ENCODE assay signal across 8 cellular contexts in genomic region chr22:38697055-38697980, GRCh38. TPM values are rescaled to one million over a fixed set of nuclear protein-coding genes. Genes with fewer than 3 reads are reported as not detected.
A peak's percentile ranks its signal among the peaks of the same experiment; 100 is the strongest.
DNase-seq lines count a peak whose midpoint lies in the region; ATAC-seq and TF ChIP-seq lines count a peak whose summit lies in the region.

No MANE protein-coding gene starts in this region.

- POLR2A ChIA-PET in AG04449 (lab: Yijun Ruan, JAX) = interaction anchor here (0.7 to 2.3 kb wide), 3 partner anchors 15 to 23 kb away, joined by 3 to 10 read pairs (median 3); partner anchors contain the start of gene TOMM22

- H3K4me3 ChIP-seq in AG04449 (ENCODE audit: low read depth, low read length) = peak overlapping the region; percentile 25
- H3K4me3 ChIP-seq in MG63 = peak overlapping the region; percentile 6; the same call in 1 of the 2 replicates
- peak overlapping the region; percentile 70 for H3K4me3 ChIP-seq in colonic mucosa
- H3K4me3 ChIP-seq in muscle layer of duodenum (ENCODE audit: low read depth in 1 of 2, low read length in 2 of 2) = peak overlapping the region; percentile 4 to 69
- no peak overlapping the region for H3K4me3 ChIP-seq in WERI-Rb-1 (ENCODE audit: low read depth, low read length)
- no peak overlapping the region for H3K4me3 ChIP-seq in mucosa of descending colon

- TF ChIP-seq CTCF in AG04449 (IDR thresholded peaks at IDR 0.05; ENCODE audit: insufficient read depth, low read length, missing control alignments) (no peak), colonic mucosa (IDR thresholded peaks at IDR 0.05) (no peak), WERI-Rb-1 (IDR thresholded peaks at IDR 0.05; ENCODE audit: low read depth, low read length) (no peak), mucosa of descending colon (IDR thresholded peaks at IDR 0.05) (no peak)

- H3K27ac ChIP-seq in colonic mucosa (peak overlapping the region; percentile 87), muscle layer of duodenum (ENCODE audit: low read length) (peak overlapping the region; percentile 70), WERI-Rb-1 (no peak overlapping the region)

- H3K27me3 ChIP-seq in MG63 (no peaks in the 10 kb centered on the region), colonic mucosa (no peaks in the 10 kb centered on the region), muscle layer of duodenum (ENCODE audit: low read depth, low read length) (no peaks in the 10 kb centered on the region), WERI-Rb-1 (ENCODE audit: insufficient read depth, low read depth, severe bottlenecking) (no peaks in the 10 kb centered on the region)

- CTCF ChIA-PET in AG04449 (lab: Yijun Ruan, JAX) = interaction anchor here (1.3 to 4.3 kb wide), 3 partner anchors 11 to 645 kb away, joined by 5 to 45 read pairs (median 15); partner anchors contain the start of gene TOMM22

- DNase-seq in AG04449 (ENCODE audit: low read depth, low spot score) (no peak), MG63 (peak; percentile 20), colonic mucosa (peak; percentile 42), WERI-Rb-1 (no peak), mucosa of descending colon (no peak), UCSD-AML1 (lab: John Stamatoyannopoulos, UW; ENCODE audit: unreplicated experiment) (no peak)

- H3K4me1 ChIP-seq in colonic mucosa (peaks cover 12% of the 10 kb centered on the region), muscle layer of duodenum (ENCODE audit: control insufficient read depth in 1 of 2, insufficient read depth in 2 of 2, low read length in 2 of 2) (peaks cover 19 to 34% of the 10 kb centered on the region in 2 donors), mucosa of descending colon (ENCODE audit: low read depth) (peaks cover 51% of the 10 kb centered on the region)

- intact Hi-C loops in colonic mucosa (cut with DNase I) = no loop called here
- intact Hi-C loops in mucosa of descending colon (cut with DNase I, micrococcal nuclease) = no loop called here

- no peaks in the 10 kb centered on the region for H3K9me3 ChIP-seq in MG63
- H3K9me3 ChIP-seq in colonic mucosa = no peaks in the 10 kb centered on the region
- no peaks in the 10 kb centered on the region for H3K9me3 ChIP-seq in muscle layer of duodenum (ENCODE audit: control insufficient read depth in 1 of 2, low read length in 2 of 2)
- H3K9me3 ChIP-seq in WERI-Rb-1 (ENCODE audit: severe bottlenecking) = no peaks in the 10 kb centered on the region
- H3K9me3 ChIP-seq in mucosa of descending colon = no peaks in the 10 kb centered on the region

- peak overlapping the region in 1 of 2 donors; percentile 58 for H3K9ac ChIP-seq in colonic mucosa (ENCODE audit: low read depth in 2 of 2, low read length in 2 of 2)

- peaks cover 45% of the 10 kb centered on the region for H3K36me3 ChIP-seq in MG63
- no peaks in the 10 kb centered on the region for H3K36me3 ChIP-seq in colonic mucosa
- peaks cover 0 to 5% of the 10 kb centered on the region in 2 donors for H3K36me3 ChIP-seq in muscle layer of duodenum (ENCODE audit: control insufficient read depth in 1 of 2, insufficient read depth in 2 of 2, low read length in 2 of 2)
- H3K36me3 ChIP-seq in WERI-Rb-1 = peaks cover 48% of the 10 kb centered on the region
- no peaks in the 10 kb centered on the region for H3K36me3 ChIP-seq in mucosa of descending colon (ENCODE audit: low read depth)

- ATAC-seq in HG03520 (IDR thresholded peaks at IDR 0.05; ENCODE audit: unreplicated experiment) (no peak), mucosa of descending colon (no peak)

RNA-seq across cellular contexts. Expression of gene JOSD1, which starts 3.4 kb away (rescaled TPM):
- 47.5 and 113 TPM in 2 replicates for total RNA-seq in MG63 (2014; rRNA removed; shearing (Covaris generic); ENCODE audit: low replicate concordance)
- 100 to 1,000 TPM in 1 of 2 donors, 10 to 100 TPM in 1; 52.4 to 108 TPM for total RNA-seq in colonic mucosa
- total RNA-seq in mucosa of descending colon = 10 to 100 TPM; 82.5 to 98.3 (median 87.9) TPM

RNA-seq across cellular contexts. Expression of gene GTPBP1, which starts 8.4 kb away (rescaled TPM):
- total RNA-seq in MG63 (2014; rRNA removed; shearing (Covaris generic); ENCODE audit: low replicate concordance) = 19.4 and 22.0 TPM in 2 replicates
- total RNA-seq in colonic mucosa = 10 to 100 TPM; 64.6 to 65.6 TPM
- total RNA-seq in mucosa of descending colon = 10 to 100 TPM; 73.1 to 96.8 (median 76.8) TPM

RNA-seq across cellular contexts. Expression of gene TOMM22, which starts 15.6 kb away (rescaled TPM):
- 110 and 257 TPM in 2 replicates for total RNA-seq in MG63 (2014; rRNA removed; shearing (Covaris generic); ENCODE audit: low replicate concordance)
- total RNA-seq in colonic mucosa (100 to 1,000 TPM in 1 of 2 donors, 10 to 100 TPM in 1; 97.1 to 149 TPM), mucosa of descending colon (10 to 100 TPM; 64.5 to 84.4 (median 72.4) TPM)

RNA-seq across cellular contexts. Expression of gene CBY1, which starts 40.9 kb away (rescaled TPM):
- total RNA-seq in MG63 (2014; rRNA removed; shearing (Covaris generic); ENCODE audit: low replicate concordance) = 29.5 and 33.8 TPM in 2 replicates
- total RNA-seq in colonic mucosa (10 to 100 TPM; 27.4 to 38.1 TPM), mucosa of descending colon (10 to 100 TPM; 22.8 to 46.5 (median 30.0) TPM)

RNA-seq across cellular contexts. Expression of gene FAM227A, which starts 41.1 kb away (rescaled TPM):
- 0.33 TPM in 1 of 2 replicates, not detected in the other for total RNA-seq in MG63 (2014; rRNA removed; shearing (Covaris generic); ENCODE audit: low replicate concordance)
- total RNA-seq in colonic mucosa = 1 to 10 TPM in 1 of 2 donors, under 1 TPM in 1; 0.21 to 2.0 TPM
- 1 to 10 TPM in 2 of 3 donors, under 1 TPM in 1; 0.52 to 1.5 (median 1.3) TPM for total RNA-seq in mucosa of descending colon

Comparison
In these comparisons a context has a peak if more than half of its experiments do, and no peak if none do; other contexts are left out.
1. DNase-seq: peak in MG63 (single experiment) and colonic mucosa (single experiment); none in AG04449 (single experiment), WERI-Rb-1 (single experiment), mucosa of descending colon (0 of 3) and UCSD-AML1 (single experiment).
2. H3K4me3 ChIP-seq: peak in AG04449 (single experiment), MG63 (single experiment), colonic mucosa (single experiment) and muscle layer of duodenum (2 of 2); none in WERI-Rb-1 (single experiment) and mucosa of descending colon (single experiment).